ENCODE assay signal across 1 cellular context in genomic region chr3:197237897-197238296, GRCh38.
TF ChIP-seq lines count a peak whose summit lies in the region.

No MANE protein-coding gene starts in this region.

TF ChIP-seq in WTC11, 78 proteins besides CTCF, POLR2A, EP300 and RAD21 (continued from another document):
- TF ChIP-seq, protein P1, sequence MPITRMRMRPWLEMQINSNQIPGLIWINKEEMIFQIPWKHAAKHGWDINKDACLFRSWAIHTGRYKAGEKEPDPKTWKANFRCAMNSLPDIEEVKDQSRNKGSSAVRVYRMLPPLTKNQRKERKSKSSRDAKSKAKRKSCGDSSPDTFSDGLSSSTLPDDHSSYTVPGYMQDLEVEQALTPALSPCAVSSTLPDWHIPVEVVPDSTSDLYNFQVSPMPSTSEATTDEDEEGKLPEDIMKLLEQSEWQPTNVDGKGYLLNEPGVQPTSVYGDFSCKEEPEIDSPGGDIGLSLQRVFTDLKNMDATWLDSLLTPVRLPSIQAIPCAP (CRISPR knock-in tag; IDR thresholded peaks at IDR 0.05), result no peak
- TF ChIP-seq USF2 (CRISPR knock-in tag; IDR thresholded peaks at IDR 0.05), result no peak
- no peak for TF ChIP-seq MXD4 (CRISPR knock-in tag; IDR thresholded peaks at IDR 0.05; ENCODE audit: borderline replicate concordance)
- TF ChIP-seq CBFB (CRISPR knock-in tag; IDR thresholded peaks at IDR 0.05; ENCODE audit: low read depth), result no peak
- TF ChIP-seq OVOL2 (CRISPR knock-in tag; IDR thresholded peaks at IDR 0.05; ENCODE audit: borderline replicate concordance), result no peak
- TF ChIP-seq ZNF671 (CRISPR knock-in tag; IDR thresholded peaks at IDR 0.05), result no peak
- TF ChIP-seq ESRRA (CRISPR knock-in tag; IDR thresholded peaks at IDR 0.05; ENCODE audit: borderline replicate concordance), result no peak
- TF ChIP-seq HMGA2 (CRISPR knock-in tag; IDR thresholded peaks at IDR 0.05), result no peak
- no peak for TF ChIP-seq ZBTB21 (CRISPR knock-in tag; IDR thresholded peaks at IDR 0.05; ENCODE audit: borderline replicate concordance)
- TF ChIP-seq, protein P2, sequence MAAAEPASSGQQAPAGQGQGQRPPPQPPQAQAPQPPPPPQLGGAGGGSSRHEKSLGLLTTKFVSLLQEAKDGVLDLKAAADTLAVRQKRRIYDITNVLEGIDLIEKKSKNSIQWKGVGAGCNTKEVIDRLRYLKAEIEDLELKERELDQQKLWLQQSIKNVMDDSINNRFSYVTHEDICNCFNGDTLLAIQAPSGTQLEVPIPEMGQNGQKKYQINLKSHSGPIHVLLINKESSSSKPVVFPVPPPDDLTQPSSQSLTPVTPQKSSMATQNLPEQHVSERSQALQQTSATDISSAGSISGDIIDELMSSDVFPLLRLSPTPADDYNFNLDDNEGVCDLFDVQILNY (CRISPR knock-in tag; IDR thresholded peaks at IDR 0.05), result no peak
